In genomic region chr3:179958143-179958542, GRCh38 we compare ENCODE assay signal across 13 cellular contexts.
"Had no signal": no experiment of that assay in that cellular context is flagged by ENCODE, and none has a peak within 500 bp of the region (broad histone marks: within the 10 kb centered on the region; RNA-seq: fewer than 3 reads in every experiment).

No MANE protein-coding gene starts in this region.

- ATAC-seq: activated CD8-positive, alpha-beta memory T cell treated with anti-CD3 and anti-CD28 coated beads, Interleukin-2, amount 10 ng/mL, durations not matched to agents 7 days and 5 days; activated naive CD4-positive, alpha-beta T cell treated with anti-CD3 and anti-CD28 coated beads, Interleukin-2, amount 50 U/mL, for 72 hours had no signal

- H3K4me3 ChIP-seq: skin epidermis, thyroid gland had no signal

- H3K4me1 ChIP-seq: thyroid gland had no signal

- DNase-seq: activated CD4-positive, alpha-beta T cell treated with anti-CD3 and anti-CD28 coated beads, Interleukin-2, amount 50 U/mL, for 4 hours; activated CD8-positive, alpha-beta memory T cell treated with anti-CD3 and anti-CD28 coated beads, Interleukin-2, amount 10 ng/mL, durations not matched to agents 7 days and 5 days; activated effector memory CD4-positive, alpha-beta T cell treated with anti-CD3 and anti-CD28 coated beads, Interleukin-2, amount 50 U/mL, for 16 hours; activated T-cell treated with anti-CD3 and anti-CD28 coated beads, Interleukin-2, amount 50 U/mL, for 24 hours; endodermal cell; erythroblast; hippocampal formation; mesendoderm; posterior cingulate gyrus; stimulated activated CD4-positive, alpha-beta T cell treated with anti-CD3 and anti-CD28 coated beads, Interleukin-4, amount 100 ng/mL, for 4 hours; thyroid gland had no signal

- H3K36me3 ChIP-seq: thyroid gland had no signal

- H3K27ac ChIP-seq: skin epidermis, thyroid gland had no signal

- H3K9me3 ChIP-seq: thyroid gland had no signal

- H3K27me3 ChIP-seq: thyroid gland had no signal
